In genomic region chr5:168530751-168531150, GRCh38 we compare ENCODE assay signal across 17 cellular contexts. TPM values are rescaled to one million over a fixed set of nuclear protein-coding genes. Genes with fewer than 3 reads are reported as not detected.
DNase-seq lines count a peak whose midpoint lies in the region; ATAC-seq, FAIRE-seq and TF ChIP-seq lines count a peak whose summit lies in the region.
"Had no signal": no experiment of that assay in that cellular context is flagged by ENCODE, and none has a peak within 500 bp of the region (broad histone marks: within the 10 kb centered on the region; RNA-seq: fewer than 3 reads in every experiment).

No MANE protein-coding gene starts in this region.

- intact Hi-C loops in CD8-positive, alpha-beta T cell (cut with DNase I, micrococcal nuclease): no loop called here

- H3K27me3 ChIP-seq in CD8-positive, alpha-beta T cell (ENCODE audit: insufficient read depth, low read length): peaks cover 10% of the 10 kb centered on the region
- H3K27me3 ChIP-seq: BLaER1, ovary had no signal

- H3K4me1 ChIP-seq in CD8-positive, alpha-beta T cell (ENCODE audit: insufficient read depth, low read length): peaks cover 4% of the 10 kb centered on the region
- H3K4me1 ChIP-seq: BLaER1, breast epithelium had no signal

- H3K4me1 Mint-ChIP-seq in CD8-positive, alpha-beta T cell (ENCODE audit: low read depth): peaks cover 12% of the 10 kb centered on the region
- H3K4me1 Mint-ChIP-seq in central memory CD8-positive, alpha-beta T cell: peaks cover 13% of the 10 kb centered on the region
- H3K4me1 Mint-ChIP-seq in nephron progenitor cell: peaks cover 28% of the 10 kb centered on the region
- H3K4me1 Mint-ChIP-seq in stimulated activated naive B cell treated with anti-CD40 and anti-IgM and Interleukin-4, amounts not matched to agents 10 μg/mL and 1 μg/mL and 100 μg/mL, for 72 hours: peaks cover 9 to 18% of the 10 kb centered on the region in 2 donors

- H3K27ac ChIP-seq in CD8-positive, alpha-beta T cell (ENCODE audit: low read depth, low read length): no peak overlapping the region
- H3K27ac ChIP-seq: BLaER1, breast epithelium, hepatocyte, ovary, tibial artery had no signal

- no peak for TF ChIP-seq POLR2A in H54 (IDR thresholded peaks at IDR 0.05; ENCODE audit: low read depth, low read length)

- CTCF ChIA-PET in CD8-positive, alpha-beta T cell (lab: Charles Lee): no interaction called here

- POLR2A ChIA-PET in CD8-positive, alpha-beta T cell (lab: Charles Lee): no interaction called here

- no peaks in the 10 kb centered on the region for H3K9me3 ChIP-seq in CD8-positive, alpha-beta T cell (ENCODE audit: low read length)
- H3K9me3 ChIP-seq: ovary had no signal

- no peaks in the 10 kb centered on the region for H3K9me3 Mint-ChIP-seq in CD8-positive, alpha-beta T cell
- no peaks in the 10 kb centered on the region for H3K9me3 Mint-ChIP-seq in central memory CD8-positive, alpha-beta T cell
- H3K9me3 Mint-ChIP-seq in nephron progenitor cell: peaks cover 12% of the 10 kb centered on the region
- peaks cover 0 to 7% of the 10 kb centered on the region in 2 donors for H3K9me3 Mint-ChIP-seq in stimulated activated naive B cell treated with anti-CD40 and anti-IgM and Interleukin-4, amounts not matched to agents 10 μg/mL and 1 μg/mL and 100 μg/mL, for 72 hours
- H3K9me3 Mint-ChIP-seq: activated B cell treated with CpG ODN at 0.5 μM for 24 hours had no signal

- H3K27ac Mint-ChIP-seq in CD8-positive, alpha-beta T cell: no peak overlapping the region
- no peak overlapping the region for H3K27ac Mint-ChIP-seq in central memory CD8-positive, alpha-beta T cell (ENCODE audit: low read depth)
- no peak overlapping the region for H3K27ac Mint-ChIP-seq in nephron progenitor cell
- no peak overlapping the region for H3K27ac Mint-ChIP-seq in stimulated activated naive B cell treated with anti-CD40 and anti-IgM and Interleukin-4, amounts not matched to agents 10 μg/mL and 1 μg/mL and 100 μg/mL, for 72 hours
- H3K27ac Mint-ChIP-seq: activated B cell treated with CpG ODN at 0.5 μM for 24 hours had no signal

- DNase-seq in CD8-positive, alpha-beta T cell: no peak
- DNase-seq in H54 (ENCODE audit: insufficient read length, low spot score) (peak; percentile 49), nephron progenitor cell (no peak), NOMO-1 treated with DMSO at 0.1 percent for 48 hours (lab: John Stamatoyannopoulos, UW; ENCODE audit: unreplicated experiment) (no peak), LoVo (ENCODE audit: low spot score) (no peak)
- DNase-seq in central memory CD8-positive, alpha-beta T cell (ENCODE audit: low spot score in 2 of 2): no peak
- no peak for DNase-seq in stimulated activated naive B cell treated with anti-CD40 and anti-IgM and Interleukin-4, amounts not matched to agents 10 μg/mL and 1 μg/mL and 100 μg/mL, for 72 hours
- DNase-seq: activated B cell treated with CpG ODN at 0.5 μM for 24 hours, activated gamma-delta T cell, DMS53, NCI-H1105, ovary, tibial artery had no signal

- no peak for ATAC-seq in CD8-positive, alpha-beta T cell
- no peak for ATAC-seq in central memory CD8-positive, alpha-beta T cell (replicated peaks; ENCODE audit: extremely low read depth, poor library complexity, severe bottlenecking)
- ATAC-seq in stimulated activated naive B cell treated with anti-CD40 and anti-IgM and Interleukin-4, amounts not matched to agents 10 μg/mL and 1 μg/mL and 100 μg/mL, for 72 hours (replicated peaks): no peak

- no peak for FAIRE-seq in H54 (lab: Jason Lieb, UNC)

- peaks cover 53% of the 10 kb centered on the region for H3K27me3 Mint-ChIP-seq in CD8-positive, alpha-beta T cell (ENCODE audit: low read depth)
- H3K27me3 Mint-ChIP-seq in central memory CD8-positive, alpha-beta T cell: peaks cover 55% of the 10 kb centered on the region
- peaks cover 51% of the 10 kb centered on the region for H3K27me3 Mint-ChIP-seq in nephron progenitor cell (ENCODE audit: low read depth, poor library complexity)
- peaks cover 43 to 58% of the 10 kb centered on the region in 2 donors for H3K27me3 Mint-ChIP-seq in stimulated activated naive B cell treated with anti-CD40 and anti-IgM and Interleukin-4, amounts not matched to agents 10 μg/mL and 1 μg/mL and 100 μg/mL, for 72 hours

- H3K36me3 ChIP-seq in CD8-positive, alpha-beta T cell (ENCODE audit: insufficient read depth, low read length): no peaks in the 10 kb centered on the region
- H3K36me3 ChIP-seq: BLaER1, breast epithelium, ovary, tibial artery had no signal

- peak overlapping the region; percentile 69 for H3K4me3 Mint-ChIP-seq in CD8-positive, alpha-beta T cell
- peak overlapping the region; percentile 62 for H3K4me3 Mint-ChIP-seq in central memory CD8-positive, alpha-beta T cell
- H3K4me3 Mint-ChIP-seq in nephron progenitor cell: peak overlapping the region; percentile 76
- H3K4me3 Mint-ChIP-seq in stimulated activated naive B cell treated with anti-CD40 and anti-IgM and Interleukin-4, amounts not matched to agents 10 μg/mL and 1 μg/mL and 100 μg/mL, for 72 hours: peak overlapping the region in 1 of 2 donors; percentile 77
- H3K4me3 Mint-ChIP-seq: activated B cell treated with CpG ODN at 0.5 μM for 24 hours had no signal

- no peak for TF ChIP-seq CTCF in CD8-positive, alpha-beta T cell (IDR thresholded peaks at IDR 0.05)
- no peak for TF ChIP-seq CTCF in nephron progenitor cell (IDR thresholded peaks at IDR 0.05)

- H3K4me3 ChIP-seq in CD8-positive, alpha-beta T cell (ENCODE audit: low read depth, low read length): no peak overlapping the region
- H3K4me3 ChIP-seq: BLaER1, hepatocyte, ovary, smooth muscle cell, tibial artery had no signal

- no peaks in the 10 kb centered on the region for H3K36me3 Mint-ChIP-seq in CD8-positive, alpha-beta T cell
- peaks cover 2% of the 10 kb centered on the region for H3K36me3 Mint-ChIP-seq in central memory CD8-positive, alpha-beta T cell (ENCODE audit: insufficient read depth)
- H3K36me3 Mint-ChIP-seq in nephron progenitor cell (ENCODE audit: low read depth): no peaks in the 10 kb centered on the region
- H3K36me3 Mint-ChIP-seq in stimulated activated naive B cell treated with anti-CD40 and anti-IgM and Interleukin-4, amounts not matched to agents 10 μg/mL and 1 μg/mL and 100 μg/mL, for 72 hours: peaks cover 7 to 11% of the 10 kb centered on the region in 2 donors

RNA-seq across cellular contexts. Expression of gene FBLL1, which starts 1.6 kb away (rescaled TPM):
- total RNA-seq in CD8-positive, alpha-beta T cell: not detected

RNA-seq across cellular contexts. Expression of gene RARS1, which starts 44.5 kb away (rescaled TPM):
- total RNA-seq in CD8-positive, alpha-beta T cell: 10 to 100 TPM; 80.2 to 91.9 TPM

RNA-seq across cellular contexts. Expression of gene PANK3, which starts 48.4 kb away (rescaled TPM):
- 10 to 100 TPM; 36.1 to 42.4 TPM for total RNA-seq in CD8-positive, alpha-beta T cell
